Comparison of ENCODE assay signal across 17 cellular contexts in genomic region chr7:78675511-78675910, GRCh38.
DNase-seq lines count a peak whose midpoint lies in the region; ATAC-seq and TF ChIP-seq lines count a peak whose summit lies in the region.
"Had no signal": no experiment of that assay in that cellular context is flagged by ENCODE, and none has a peak within 500 bp of the region (broad histone marks: within the 10 kb centered on the region; RNA-seq: fewer than 3 reads in every experiment).

No MANE protein-coding gene starts in this region.

- ATAC-seq in PC-3 (no peak), GM18870 (IDR thresholded peaks at IDR 0.05; ENCODE audit: unreplicated experiment) (no peak)
- ATAC-seq: A549, HepG2 had no signal

- H2AK5ac ChIP-seq in trophoblast cell (ENCODE audit: low read length) = no peak overlapping the region

- no CpG with 5 or more reads among the region's 3 CpGs for WGBS in trophoblast cell (ENCODE audit: extremely low coverage, insufficient coverage, insufficient read length)

- DNase-seq in AG08396 (ENCODE audit: low spot score) (peak; percentile 3), HCEC 1CT (peak; percentile 37), PC-3 (peak; percentile 19), trophoblast cell (peak; percentile 34 to 84)
- no peak for DNase-seq in stimulated activated CD4-positive, alpha-beta T cell treated with anti-CD3 and anti-CD28 coated beads, Interleukin-2, amount 100 ng/mL, for 24 hours
- no peak for DNase-seq in activated effector memory CD4-positive, alpha-beta T cell treated with anti-CD3 and anti-CD28 coated beads, Interleukin-2, amount 50 U/mL, for 16 hours
- DNase-seq: CD4-positive, alpha-beta memory T cell; DMS53; DND-41; GDM1; GOT3; H9 had no signal

- no TSS peak for BruUV-seq in PC-3 (replicated peaks; lab: Mats Ljungman, UMichigan)

- no peak overlapping the region for H2BK5ac ChIP-seq in trophoblast cell (ENCODE audit: low read depth, low read length, poor library complexity)

- H3K27ac ChIP-seq in PC-3 (ENCODE audit: low read length) (no peak overlapping the region), trophoblast cell (ENCODE audit: low read depth, low read length) (no peak overlapping the region)
- H3K27ac ChIP-seq: 22Rv1, A549, BLaER1 had no signal

- no peak for TF ChIP-seq CTCF in PC-3 (conservative IDR thresholded peaks at IDR 0.05; ENCODE audit: low read depth, low read length)

- no peak overlapping the region for H2AFZ ChIP-seq in PC-3 (ENCODE audit: low read length)
- H2AFZ ChIP-seq in trophoblast cell (ENCODE audit: insufficient read depth, low read length, poor library complexity) = no peak overlapping the region

- no peaks in the 10 kb centered on the region for H3K27me3 ChIP-seq in PC-3 (ENCODE audit: low read length)
- H3K27me3 ChIP-seq in trophoblast cell (ENCODE audit: insufficient read depth, low read length) = no peaks in the 10 kb centered on the region
- H3K27me3 ChIP-seq: BLaER1 had no signal

- H4K20me1 ChIP-seq in PC-3 (ENCODE audit: low read length) = no peaks in the 10 kb centered on the region
- H4K20me1 ChIP-seq: BLaER1 had no signal

- H4K91ac ChIP-seq in trophoblast cell (ENCODE audit: low read depth, low read length) = no peak overlapping the region

- no peak overlapping the region for H4K8ac ChIP-seq in trophoblast cell (ENCODE audit: low read depth, low read length)

- no peak overlapping the region for H3K18ac ChIP-seq in trophoblast cell (ENCODE audit: low read length)

- intact Hi-C loops in PC-3 (cut with micrococcal nuclease) = no loop called here

- POLR2A ChIA-PET in PC-3 (lab: Charles Lee; ENCODE audit: unreplicated experiment) = no interaction called here

- no peak overlapping the region for H4K12ac ChIP-seq in trophoblast cell (ENCODE audit: low read depth, low read length)

- no peaks in the 10 kb centered on the region for H3K9me2 ChIP-seq in PC-3 (replicated peaks; ENCODE audit: low read length)

- H3F3A ChIP-seq in PC-3 (ENCODE audit: low read length, unreplicated experiment) = no peaks in the 10 kb centered on the region

- no peaks in the 10 kb centered on the region for H3K79me1 ChIP-seq in trophoblast cell (ENCODE audit: low read length)

- H3K36me3 ChIP-seq in PC-3 (ENCODE audit: low read depth, low read length) (no peaks in the 10 kb centered on the region), trophoblast cell (ENCODE audit: control insufficient read depth in 1 of 2, insufficient read depth in 2 of 2, low read length in 2 of 2) (no peaks in the 10 kb centered on the region)
- H3K36me3 ChIP-seq: BLaER1 had no signal

- H3K4me3 ChIP-seq in PC-3 (ENCODE audit: low read length) (no peak overlapping the region), trophoblast cell (ENCODE audit: low read depth, low read length) (no peak overlapping the region)
- H3K4me3 ChIP-seq: A549, BLaER1 had no signal

- H3K4me2 ChIP-seq in PC-3 (ENCODE audit: low read length) = no peak overlapping the region
- H3K4me2 ChIP-seq in trophoblast cell (ENCODE audit: low read length) = no peak overlapping the region
- H3K4me2 ChIP-seq: A549, BLaER1 had no signal

- no peak overlapping the region for H3K4ac ChIP-seq in trophoblast cell (ENCODE audit: low read depth, low read length)

- no peak overlapping the region for H2BK12ac ChIP-seq in trophoblast cell (ENCODE audit: low read length)

- H3K79me2 ChIP-seq in PC-3 (ENCODE audit: low read length) = no peaks in the 10 kb centered on the region
- H3K79me2 ChIP-seq in trophoblast cell (ENCODE audit: control insufficient read depth, insufficient read depth, low read length, poor library complexity) = no peaks in the 10 kb centered on the region

- H3K9ac ChIP-seq in PC-3 (ENCODE audit: low read length) (no peak overlapping the region), trophoblast cell (ENCODE audit: low read length) (no peak overlapping the region)
- H3K9ac ChIP-seq: BLaER1 had no signal

- H3K23ac ChIP-seq in trophoblast cell (ENCODE audit: low read length) = no peak overlapping the region

- no peaks in the 10 kb centered on the region for H3K4me1 ChIP-seq in PC-3 (ENCODE audit: insufficient read depth, low read length)
- no peaks in the 10 kb centered on the region for H3K4me1 ChIP-seq in trophoblast cell (ENCODE audit: control insufficient read depth in 1 of 2, insufficient read depth in 2 of 2, low read length in 2 of 2)
- H3K4me1 ChIP-seq: A549, BLaER1 had no signal

- CTCF ChIA-PET in PC-3 (lab: Charles Lee) = no interaction called here

- H3K9me3 ChIP-seq in PC-3 (ENCODE audit: low read length) (no peaks in the 10 kb centered on the region), trophoblast cell (ENCODE audit: insufficient read depth, low read depth, low read length) (no peaks in the 10 kb centered on the region)
- H3K9me3 ChIP-seq: A549, BLaER1 had no signal

- H3K14ac ChIP-seq in trophoblast cell (ENCODE audit: low read length) = no peak overlapping the region

- H2BK120ac ChIP-seq in trophoblast cell (ENCODE audit: insufficient read depth, low read length, poor library complexity) = no peak overlapping the region

Comparison
In these comparisons a context has a peak if more than half of its experiments do, and no peak if none do; other contexts are left out.
1. DNase-seq: peak in AG08396 (single experiment), HCEC 1CT (single experiment), PC-3 (single experiment) and trophoblast cell (2 of 2); none in stimulated activated CD4-positive, alpha-beta T cell treated with anti-CD3 and anti-CD28 coated beads, Interleukin-2, amount 100 ng/mL, for 24 hours (0 of 2) and activated effector memory CD4-positive, alpha-beta T cell treated with anti-CD3 and anti-CD28 coated beads, Interleukin-2, amount 50 U/mL, for 16 hours (single experiment).